In the genomic region with DNA sequence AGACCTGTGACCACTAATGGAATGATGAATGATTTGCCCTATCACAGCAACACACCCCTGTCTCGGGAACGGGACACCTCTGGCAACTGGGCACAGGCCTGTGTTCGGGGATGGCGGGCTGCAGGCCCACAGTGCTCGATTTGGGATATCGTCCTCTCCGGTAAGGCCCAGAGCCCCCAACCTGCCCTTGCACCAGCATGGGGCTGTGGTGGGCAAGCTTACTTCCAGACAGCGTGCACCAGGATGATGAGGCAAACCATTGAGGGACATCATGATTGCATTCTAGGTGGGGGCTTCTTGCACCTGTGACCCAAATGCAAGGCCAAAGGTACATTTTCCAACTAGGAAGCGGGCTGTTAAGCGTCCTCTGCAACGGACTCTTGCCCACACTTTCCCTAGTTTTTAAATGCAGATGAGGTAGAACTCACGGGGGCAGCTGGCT, we compare ENCODE assay signal across 14 cellular contexts.
DNase-seq lines count a peak whose midpoint lies in the region; ATAC-seq and TF ChIP-seq lines count a peak whose summit lies in the region.
"Had no signal": no experiment of that assay in that cellular context is flagged by ENCODE, and none has a peak within 500 bp of the region (broad histone marks: within the 10 kb centered on the region; RNA-seq: fewer than 3 reads in every experiment).

No MANE protein-coding gene starts in this region.

- peaks cover 0 to 4% (median 4%) of the 10 kb centered on the region in 3 donors for H3K27me3 Mint-ChIP-seq in CD14-positive monocyte (ENCODE audit: low read depth in 3 of 3)
- no peaks in the 10 kb centered on the region for H3K27me3 Mint-ChIP-seq in stimulated activated naive CD8-positive, alpha-beta T cell treated with anti-CD3 and anti-CD28 coated beads, Interleukin-15, amount 100 ng/mL, for 72 hours
- H3K27me3 Mint-ChIP-seq: CD4-positive, CD25-positive, alpha-beta regulatory T cell had no signal

- H3K4me2 ChIP-seq in neuronal stem cell (ENCODE audit: insufficient read depth, low read length, poor library complexity, severe bottlenecking): no peak overlapping the region

- no peak for TF ChIP-seq CTCF in CD14-positive monocyte (IDR thresholded peaks at IDR 0.05)
- no peak for TF ChIP-seq CTCF in coronary artery (IDR thresholded peaks at IDR 0.05)
- TF ChIP-seq CTCF in upper lobe of right lung (IDR thresholded peaks at IDR 0.05): no peak

- no peak overlapping the region for H2BK15ac ChIP-seq in neuronal stem cell (ENCODE audit: low read length)

- peak overlapping the region; percentile 58 for H4K8ac ChIP-seq in neuronal stem cell (ENCODE audit: low read depth, low read length)

- no peak overlapping the region for H3K14ac ChIP-seq in neuronal stem cell (ENCODE audit: low read length)

- no peak overlapping the region for H4K91ac ChIP-seq in neuronal stem cell (ENCODE audit: low read depth, low read length, poor library complexity)

- H3K18ac ChIP-seq in neuronal stem cell (ENCODE audit: low read length): no peak overlapping the region

- H3K4me3 ChIP-seq in coronary artery: no peak overlapping the region
- no peak overlapping the region for H3K4me3 ChIP-seq in neuronal stem cell (ENCODE audit: low read length in 2 of 2)
- H3K4me3 ChIP-seq in upper lobe of right lung: no peak overlapping the region
- H3K4me3 ChIP-seq: GM23248 had no signal

- H3K36me3 ChIP-seq in neuronal stem cell (replicated peaks in 1 of 2; ENCODE audit: control insufficient read depth in 2 of 2, insufficient read depth in 2 of 2, low read length in 2 of 2) (no peaks in the 10 kb centered on the region), upper lobe of right lung (no peaks in the 10 kb centered on the region)

- no CpG with 5 or more reads among the region's 12 CpGs for WGBS in neuronal stem cell (ENCODE audit: extremely low coverage in 2 of 2, insufficient read length in 2 of 2, insufficient replicate concordance in 1 of 2), 2 donors

- H3K9ac ChIP-seq in neuronal stem cell (ENCODE audit: low read depth, low read length, poor library complexity): no peak overlapping the region
- H3K9ac ChIP-seq: GM23248 had no signal

- H2BK120ac ChIP-seq in neuronal stem cell (ENCODE audit: low read depth, low read length): no peak overlapping the region

- intact Hi-C loops in CD14-positive monocyte (cut with micrococcal nuclease) (no loop called here), upper lobe of right lung (cut with DNase I) (no loop called here)

- H3K4me1 ChIP-seq in neuronal stem cell (ENCODE audit: control insufficient read depth in 2 of 2, insufficient read depth in 1 of 2, low read depth in 1 of 2, low read length in 2 of 2): peaks cover 5 to 9% of the 10 kb centered on the region in 2 donors
- H3K4me1 ChIP-seq in upper lobe of right lung: no peaks in the 10 kb centered on the region

- no peaks in the 10 kb centered on the region for H3K9me3 Mint-ChIP-seq in CD14-positive monocyte
- H3K9me3 Mint-ChIP-seq in stimulated activated naive CD8-positive, alpha-beta T cell treated with anti-CD3 and anti-CD28 coated beads, Interleukin-15, amount 100 ng/mL, for 72 hours: no peaks in the 10 kb centered on the region
- H3K9me3 Mint-ChIP-seq: CD8-positive, alpha-beta T cell had no signal

- no peak overlapping the region for H3K4me3 Mint-ChIP-seq in CD14-positive monocyte
- no peak overlapping the region for H3K4me3 Mint-ChIP-seq in stimulated activated naive CD8-positive, alpha-beta T cell treated with anti-CD3 and anti-CD28 coated beads, Interleukin-15, amount 100 ng/mL, for 72 hours
- H3K4me3 Mint-ChIP-seq: CD4-positive, CD25-positive, alpha-beta regulatory T cell; CD8-positive, alpha-beta T cell had no signal

- H2BK12ac ChIP-seq in neuronal stem cell (ENCODE audit: low read length): no peak overlapping the region

- H3K27me3 ChIP-seq in neuronal stem cell (ENCODE audit: control insufficient read depth in 3 of 3, insufficient read depth in 3 of 3, low read depth in 1 of 3, low read length in 3 of 3) (peaks cover 0 to under 1% (median 0%) of the 10 kb centered on the region in 3 experiments), upper lobe of right lung (no peaks in the 10 kb centered on the region)

- ATAC-seq in upper lobe of right lung: no peak
- no peak for ATAC-seq in HG03139 (IDR thresholded peaks at IDR 0.05; ENCODE audit: unreplicated experiment)
- ATAC-seq in stimulated activated naive CD8-positive, alpha-beta T cell treated with anti-CD3 and anti-CD28 coated beads, Interleukin-15, amount 100 ng/mL, for 72 hours: no peak
- ATAC-seq: CD8-positive, alpha-beta T cell had no signal

- H3K27ac ChIP-seq in coronary artery (no peak overlapping the region), neuronal stem cell (replicated peaks; ENCODE audit: low read length) (no peak overlapping the region), upper lobe of right lung (no peak overlapping the region)
- H3K27ac ChIP-seq: GM23248 had no signal

- H3K23ac ChIP-seq in neuronal stem cell (ENCODE audit: low read depth, low read length, poor library complexity): no peak overlapping the region

- H3K27ac Mint-ChIP-seq in CD14-positive monocyte: no peak overlapping the region
- no peak overlapping the region for H3K27ac Mint-ChIP-seq in stimulated activated naive CD8-positive, alpha-beta T cell treated with anti-CD3 and anti-CD28 coated beads, Interleukin-15, amount 100 ng/mL, for 72 hours
- H3K27ac Mint-ChIP-seq: CD4-positive, CD25-positive, alpha-beta regulatory T cell; CD8-positive, alpha-beta T cell had no signal

- no peak overlapping the region for H3K4ac ChIP-seq in neuronal stem cell (ENCODE audit: low read length)

- no peaks in the 10 kb centered on the region for H3K79me1 ChIP-seq in neuronal stem cell (ENCODE audit: low read depth, low read length)

- H3K4me1 Mint-ChIP-seq in CD14-positive monocyte: peaks cover 3% of the 10 kb centered on the region
- H3K4me1 Mint-ChIP-seq in stimulated activated naive CD8-positive, alpha-beta T cell treated with anti-CD3 and anti-CD28 coated beads, Interleukin-15, amount 100 ng/mL, for 72 hours: peaks cover 63% of the 10 kb centered on the region
- H3K4me1 Mint-ChIP-seq: CD4-positive, CD25-positive, alpha-beta regulatory T cell had no signal

- DNase-seq in CD14-positive monocyte (ENCODE audit: low spot score) (peak; percentile 27), coronary artery (ENCODE audit: low spot score) (peak; percentile 22), neuronal stem cell (ENCODE audit: low spot score) (no peak), upper lobe of right lung (peak; percentile 48)
- no peak for DNase-seq in stimulated activated naive CD8-positive, alpha-beta T cell treated with anti-CD3 and anti-CD28 coated beads, Interleukin-15, amount 100 ng/mL, for 72 hours
- DNase-seq: C1 segment of cervical spinal cord; Caco-2; CD4-positive, CD25-positive, alpha-beta regulatory T cell; CD8-positive, alpha-beta T cell; DMS153; GM23248; H7; HCEC 1CT had no signal

- no peak overlapping the region for H2BK5ac ChIP-seq in neuronal stem cell (ENCODE audit: low read length)

- no peak overlapping the region for H2AK5ac ChIP-seq in neuronal stem cell (ENCODE audit: low read depth, low read length)

- no peak overlapping the region for H2AFZ ChIP-seq in neuronal stem cell (ENCODE audit: low read length)
- H2AFZ ChIP-seq: GM23248 had no signal

- no peaks in the 10 kb centered on the region for H3K9me3 ChIP-seq in neuronal stem cell (replicated peaks in 1 of 2; ENCODE audit: control insufficient read depth in 2 of 2, insufficient read depth in 1 of 2, low read depth in 1 of 2, low read length in 2 of 2)
- no peaks in the 10 kb centered on the region for H3K9me3 ChIP-seq in upper lobe of right lung
- H3K9me3 ChIP-seq: Caco-2 had no signal

- H3K36me3 Mint-ChIP-seq in CD14-positive monocyte: no peaks in the 10 kb centered on the region
- H3K36me3 Mint-ChIP-seq: CD4-positive, CD25-positive, alpha-beta regulatory T cell; CD8-positive, alpha-beta T cell had no signal

Comparison
In these comparisons a context has a peak if more than half of its experiments do, and no peak if none do; other contexts are left out.
1. DNase-seq: peak in CD14-positive monocyte (single experiment), coronary artery (single experiment) and upper lobe of right lung (single experiment); none in neuronal stem cell (single experiment) and stimulated activated naive CD8-positive, alpha-beta T cell treated with anti-CD3 and anti-CD28 coated beads, Interleukin-15, amount 100 ng/mL, for 72 hours (0 of 2).